16 cellular contexts compared by ENCODE assay signal in the genomic region with DNA sequence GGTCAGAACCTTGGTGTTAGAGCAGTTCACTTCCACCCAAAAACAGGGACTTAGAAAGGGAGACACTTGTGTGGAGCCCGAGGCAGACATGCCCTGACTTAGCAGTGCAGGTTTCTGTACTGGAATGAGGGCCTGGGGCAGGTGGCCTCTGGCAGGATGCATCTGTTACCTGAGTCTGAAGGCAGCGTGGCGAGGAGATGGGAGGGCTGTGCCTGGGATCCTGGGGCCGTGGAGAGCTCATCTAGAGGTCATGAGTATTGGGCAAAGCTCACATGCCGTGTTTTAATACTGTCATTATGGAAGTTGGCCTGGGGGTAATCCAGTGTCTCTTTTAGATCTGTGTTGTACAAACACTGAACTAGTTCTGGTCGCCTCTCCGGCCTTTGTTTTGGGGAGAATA.
"Had no signal": no experiment of that assay in that cellular context is flagged by ENCODE, and none has a peak within 500 bp of the region (broad histone marks: within the 10 kb centered on the region; RNA-seq: fewer than 3 reads in every experiment).

No MANE protein-coding gene starts in this region.

- H3K27me3 ChIP-seq: colonic mucosa, spleen had no signal

- FAIRE-seq: kidney had no signal

- DNase-seq: activated CD4-positive, alpha-beta memory T cell treated with anti-CD3 and anti-CD28 coated beads for 36 hours; activated CD8-positive, alpha-beta memory T cell treated with anti-CD3 and anti-CD28 coated beads, Interleukin-2, amount 10 ng/mL, durations not matched to agents 7 days and 5 days; activated naive CD4-positive, alpha-beta T cell treated with anti-CD3 and anti-CD28 coated beads for 36 hours; activated naive CD8-positive, alpha-beta T cell treated with anti-CD3 and anti-CD28 coated beads, Interleukin-2, amount 50 U/mL, for 24 hours; activated T-cell treated with anti-CD3 and anti-CD28 coated beads, Interleukin-2, amount 50 U/mL, for 1 hour; caudate nucleus; colonic mucosa; hippocampal formation; kidney; mesendoderm; spleen had no signal

- ATAC-seq: activated CD8-positive, alpha-beta memory T cell treated with anti-CD3 and anti-CD28 coated beads, Interleukin-2, amount 10 ng/mL, durations not matched to agents 7 days and 5 days; activated naive CD8-positive, alpha-beta T cell treated with anti-CD3 and anti-CD28 coated beads, Interleukin-2, amount 50 U/mL, for 24 hours; esophagus mucosa; natural killer cell treated with Interleukin-12 subunit alpha and Interleukin-12 subunit beta and Interleukin-15 and Interleukin-18, amount 100 ng/mL, for 72 hours; sciatic nerve had no signal

- H3K4me3 ChIP-seq: colonic mucosa, spleen, thoracic aorta had no signal

- H3K36me3 Mint-ChIP-seq: natural killer cell treated with Interleukin-12 subunit alpha and Interleukin-12 subunit beta and Interleukin-15 and Interleukin-18, amount 100 ng/mL, for 72 hours had no signal

- H3K4me1 ChIP-seq: colonic mucosa had no signal

- H3K27ac ChIP-seq: colonic mucosa, thoracic aorta had no signal

- H3K36me3 ChIP-seq: colonic mucosa, thoracic aorta had no signal

- H3K4me3 Mint-ChIP-seq: activated CD4-positive, alpha-beta memory T cell treated with anti-CD3 and anti-CD28 coated beads for 36 hours; activated CD8-positive, alpha-beta memory T cell treated with anti-CD3 and anti-CD28 coated beads, Interleukin-2, amount 10 ng/mL, durations not matched to agents 7 days and 5 days; activated naive CD4-positive, alpha-beta T cell treated with anti-CD3 and anti-CD28 coated beads for 36 hours; activated naive CD8-positive, alpha-beta T cell treated with anti-CD3 and anti-CD28 coated beads, Interleukin-2, amount 50 U/mL, for 24 hours had no signal

- H3K9me3 ChIP-seq: colonic mucosa, thoracic aorta had no signal

- H3K27me3 Mint-ChIP-seq: activated CD4-positive, alpha-beta memory T cell treated with anti-CD3 and anti-CD28 coated beads for 36 hours; activated CD8-positive, alpha-beta memory T cell treated with anti-CD3 and anti-CD28 coated beads, Interleukin-2, amount 10 ng/mL, durations not matched to agents 7 days and 5 days; activated naive CD8-positive, alpha-beta T cell treated with anti-CD3 and anti-CD28 coated beads, Interleukin-2, amount 50 U/mL, for 24 hours; natural killer cell treated with Interleukin-12 subunit alpha and Interleukin-12 subunit beta and Interleukin-15 and Interleukin-18, amount 100 ng/mL, for 72 hours had no signal

- H3K9me3 Mint-ChIP-seq: activated naive CD8-positive, alpha-beta T cell treated with anti-CD3 and anti-CD28 coated beads, Interleukin-2, amount 50 U/mL, for 24 hours; natural killer cell treated with Interleukin-12 subunit alpha and Interleukin-12 subunit beta and Interleukin-15 and Interleukin-18, amount 100 ng/mL, for 72 hours had no signal

- H3K27ac Mint-ChIP-seq: activated CD4-positive, alpha-beta memory T cell treated with anti-CD3 and anti-CD28 coated beads for 36 hours; activated CD8-positive, alpha-beta memory T cell treated with anti-CD3 and anti-CD28 coated beads, Interleukin-2, amount 10 ng/mL, durations not matched to agents 7 days and 5 days; activated naive CD4-positive, alpha-beta T cell treated with anti-CD3 and anti-CD28 coated beads for 36 hours; activated naive CD8-positive, alpha-beta T cell treated with anti-CD3 and anti-CD28 coated beads, Interleukin-2, amount 50 U/mL, for 24 hours; activated T-helper 2 cell treated with anti-CD3 and anti-CD28 coated beads, Interferon-gamma antibody, Interleukin-2, Interleukin-4, amounts not matched to agents 10 μg/mL and 5 μg/mL and 100 μg/mL, durations not matched to agents 14 hours and 24 hours and 36 hours had no signal
